ENCODE assay signal across 8 cellular contexts in the genomic region with DNA sequence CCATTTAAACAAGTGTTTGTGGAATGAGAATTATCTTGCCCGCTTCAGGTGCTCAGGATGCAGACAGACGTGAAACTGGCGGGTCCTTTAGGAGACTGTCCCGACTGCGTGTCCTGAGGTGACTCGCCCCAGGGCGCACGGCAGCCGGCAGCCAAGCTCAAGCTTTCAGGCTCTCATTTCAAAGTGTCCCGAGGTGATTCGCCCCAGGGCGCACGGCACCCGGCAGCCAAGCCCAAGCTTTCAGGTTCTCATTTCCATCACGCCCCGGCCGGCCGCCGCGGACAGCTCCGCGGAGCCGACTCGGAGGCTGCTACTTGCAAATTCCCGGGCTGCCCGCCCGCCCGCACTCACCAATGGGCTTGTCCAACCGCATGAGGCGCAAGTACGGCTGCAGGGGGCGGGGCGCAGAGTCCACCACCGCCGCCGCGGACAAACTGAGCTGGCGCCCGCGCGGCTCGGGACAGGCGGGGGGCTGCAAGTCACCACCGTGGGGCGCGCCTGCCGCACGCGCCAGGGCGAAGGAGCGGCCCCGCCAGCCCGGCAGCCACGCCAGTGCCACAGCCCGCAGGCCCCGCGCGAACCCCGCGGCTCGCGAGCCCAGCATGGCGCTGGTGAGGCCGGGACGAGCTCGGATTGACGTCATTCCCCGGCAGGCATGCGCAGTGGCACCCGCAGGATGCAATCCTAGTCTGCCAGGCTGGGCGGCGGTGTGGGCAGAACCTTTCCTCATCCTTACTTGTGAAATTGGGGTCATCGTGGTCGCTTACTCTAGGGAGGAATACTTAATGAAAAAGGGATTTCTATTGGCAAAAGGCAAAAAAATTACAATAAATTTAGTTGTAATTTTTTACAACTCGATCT. TPM values are rescaled to one million over a fixed set of nuclear protein-coding genes. Genes with fewer than 3 reads are reported as not detected.
DNase-seq lines count a peak whose midpoint lies in the region; ATAC-seq and TF ChIP-seq lines count a peak whose summit lies in the region.

A gene with protein sequence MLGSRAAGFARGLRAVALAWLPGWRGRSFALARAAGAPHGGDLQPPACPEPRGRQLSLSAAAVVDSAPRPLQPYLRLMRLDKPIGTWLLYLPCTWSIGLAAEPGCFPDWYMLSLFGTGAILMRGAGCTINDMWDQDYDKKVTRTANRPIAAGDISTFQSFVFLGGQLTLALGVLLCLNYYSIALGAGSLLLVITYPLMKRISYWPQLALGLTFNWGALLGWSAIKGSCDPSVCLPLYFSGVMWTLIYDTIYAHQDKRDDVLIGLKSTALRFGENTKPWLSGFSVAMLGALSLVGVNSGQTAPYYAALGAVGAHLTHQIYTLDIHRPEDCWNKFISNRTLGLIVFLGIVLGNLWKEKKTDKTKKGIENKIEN (minus strand): TSS at position 638 of the 861 bp plus-strand sequence. CDS start 34 bp downstream, at position 604.

- peak within 1 kb of the TSS; percentile 93 to 100 (median 94) for H3K27ac ChIP-seq in adrenal gland
- H3K27ac ChIP-seq in heart right ventricle: peak within 1 kb of the TSS; percentile 91 to 99 (median 96)

- H3K27me3 ChIP-seq in adrenal gland: no peaks in the 10 kb centered on the region
- no peaks in the 10 kb centered on the region for H3K27me3 ChIP-seq in heart right ventricle

- CTCF ChIA-PET in T-cell (lab: Charles Lee): interaction anchor here (0.5 to 6.4 kb wide), 33 partner anchors 9 to 1813 kb away, joined by 3 to 71 read pairs (median 3); a partner anchor contains a TSS

- POLR2A ChIA-PET in T-cell (lab: Charles Lee): interaction anchor here (0.6 to 1.3 kb wide), 14 partner anchors 42 to 1812 kb away, joined by 3 to 15 read pairs (median 4); a partner anchor contains a TSS

- TF ChIP-seq CTCF in GM12875 (IDR thresholded peaks at IDR 0.05; ENCODE audit: borderline replicate concordance, insufficient read depth, low read depth, low read length): peak; percentile 16; the same call in 1 of the 2 replicates
- TF ChIP-seq CTCF in adrenal gland (IDR thresholded peaks at IDR 0.05): peak in 4 of 6 experiments; percentile 9 to 73 (median 50)
- TF ChIP-seq CTCF in heart right ventricle (IDR thresholded peaks at IDR 0.05): peak; percentile 14 to 65 (median 36)

- H3K9me3 ChIP-seq in adrenal gland (replicated peaks in 1 of 3) (no peaks in the 10 kb centered on the region), heart right ventricle (no peaks in the 10 kb centered on the region)

- H3K36me3 ChIP-seq in adrenal gland (replicated peaks in 1 of 2): no peaks in the 10 kb centered on the region
- H3K36me3 ChIP-seq in heart right ventricle: no peaks in the 10 kb centered on the region

- H3K27ac Mint-ChIP-seq in T-cell: peak within 1 kb of the TSS; percentile 96 to 98

- no peaks in the 10 kb centered on the region for H3K27me3 Mint-ChIP-seq in T-cell

- WGBS in adrenal gland, 4 donors: 0% methylated on average over 14 to 75 of the region's 75 CpGs
- WGBS in heart right ventricle, 2 donors: 1% methylated on average over 75 of the region's 75 CpGs

- H3K36me3 Mint-ChIP-seq in T-cell: no peaks in the 10 kb centered on the region

- peak within 1 kb of the TSS; percentile 94 to 99 (median 97) for H3K4me3 Mint-ChIP-seq in T-cell

- ATAC-seq in HG02759 (IDR thresholded peaks at IDR 0.05; ENCODE audit: unreplicated experiment) (peak; percentile 91), T-cell (replicated peaks in 1 of 4) (peak; percentile 92 to 94 (median 94)), heart right ventricle (peak; percentile 96 to 99 (median 98))

- H3K9me3 Mint-ChIP-seq in T-cell: no peaks in the 10 kb centered on the region

- DNase-seq in NCI-H128 (lab: John Stamatoyannopoulos, UW; ENCODE audit: unreplicated experiment): peak; percentile 75
- peak; percentile 82 to 97 (median 92) for DNase-seq in T-cell
- DNase-seq in adrenal gland: peak; percentile 96 to 98 (median 98)
- DNase-seq in heart right ventricle: peak; percentile 96 to 97
- DNase-seq in posterior vena cava (ENCODE audit: low spot score): peak; percentile 98
- DNase-seq in ureter (ENCODE audit: low spot score): peak; percentile 96

- intact Hi-C loops in adrenal gland (cut with DNase I): loop anchor here in 1 of 2 donors (5.0 kb wide), 1 partner anchor 52 kb away; no protein-coding TSS in a partner anchor
- intact Hi-C loops in heart right ventricle (cut with DNase I): loop anchor here in 6 of 10 donors (5.0 to 10.0 kb wide), 4 partner anchors 170 to 382 kb away; a partner anchor contains a TSS
- intact Hi-C loops in posterior vena cava (cut with DNase I): loop anchor here in 1 of 2 donors (10.0 kb wide), 1 partner anchor 210 kb away; no protein-coding TSS in a partner anchor

- peak; percentile 81 to 96 for TF ChIP-seq POLR2A in adrenal gland (IDR thresholded peaks at IDR 0.05)

- H3K4me3 ChIP-seq in GM12875 (ENCODE audit: low read depth, low read length) (peak within 1 kb of the TSS; percentile 75), adrenal gland (peak within 1 kb of the TSS; percentile 45 to 89 (median 66)), heart right ventricle (peak within 1 kb of the TSS; percentile 45 to 81 (median 67))

- H3K4me1 ChIP-seq in adrenal gland (replicated peaks in 1 of 2) (peaks cover 5 to 30% of the 10 kb centered on the region in 2 donors), heart right ventricle (peaks cover 0 to 36% (median 10%) of the 10 kb centered on the region in 9 donors)

- H3K4me1 Mint-ChIP-seq in T-cell: peaks cover 39 to 42% (median 40%) of the 10 kb centered on the region in 3 donors

RNA-seq across cellular contexts. Expression of the gene that starts here (rescaled TPM):
- total RNA-seq in T-cell (1 to 10 TPM; 4.7 to 9.7 (median 6.2) TPM), adrenal gland (10 to 100 TPM; 25.3 to 73.9 (median 33.7) TPM), heart right ventricle (10 to 100 TPM; 17.8 to 32.8 (median 26.5) TPM), posterior vena cava (1 to 10 TPM; 7.3 to 7.9 TPM), ureter (14.5 TPM)
- polyA plus RNA-seq in adrenal gland (10 to 100 TPM; 10.5 to 35.0 (median 19.4) TPM), heart right ventricle (10 to 100 TPM; 10.5 to 15.5 TPM)

Comparison
In these comparisons a context has a peak if more than half of its experiments do, and no peak if none do; other contexts are left out.
1. Peak in every context shown above with its lines: DNase-seq, ATAC-seq, H3K4me3 ChIP-seq and H3K27ac ChIP-seq.